In genomic region chr4:158833602-158834001, GRCh38 we compare ENCODE assay signal across 18 cellular contexts.
DNase-seq lines count a peak whose midpoint lies in the region; ATAC-seq, FAIRE-seq and TF ChIP-seq lines count a peak whose summit lies in the region.
"Had no signal": no experiment of that assay in that cellular context is flagged by ENCODE, and none has a peak within 500 bp of the region (broad histone marks: within the 10 kb centered on the region; RNA-seq: fewer than 3 reads in every experiment).

No MANE protein-coding gene starts in this region.

- intact Hi-C loops in right lobe of liver (cut with DNase I): no loop called here
- intact Hi-C loops in HepG2 (cut with micrococcal nuclease; ENCODE audit: unreplicated experiment): no loop called here

- 33% methylated on average over 3 of the region's 5 CpGs for WGBS in right lobe of liver (ENCODE audit: insufficient coverage, low coverage, low lambda C conversion rate, missing lambda C conversion rate)
- WGBS in HepG2 (ENCODE audit: low lambda C conversion rate): 57% methylated on average over 5 of the region's 5 CpGs

- no peak for TF ChIP-seq CTCF in right lobe of liver (IDR thresholded peaks at IDR 0.05)
- no peak for TF ChIP-seq CTCF in HepG2 (CRISPR knock-in tag; IDR thresholded peaks at IDR 0.05)
- no peak for TF ChIP-seq CTCF in mesothelial cell of epicardium (IDR thresholded peaks at IDR 0.05; ENCODE audit: unreplicated experiment)

- BruUV-seq in HepG2 (replicated peaks; lab: Mats Ljungman, UMichigan): no TSS peak

- in situ Hi-C loops in HepG2 (cut with HindIII; ENCODE audit: extremely low pct_ligation_motif_present, low pct_unique_long_range_greater_than_20kb): no loop called here

- no peak for FAIRE-seq in HepG2 (lab: Jason Lieb, UNC)
- FAIRE-seq: GM12892, GM19239 had no signal

- no peaks in the 10 kb centered on the region for H3K4me1 Mint-ChIP-seq in activated CD4-positive, alpha-beta T cell treated with anti-CD3 and anti-CD28 coated beads, Interleukin-2, amount 10 ng/mL, durations not matched to agents 7 days and 5 days
- peaks cover 5% of the 10 kb centered on the region for H3K4me1 Mint-ChIP-seq in mesothelial cell of epicardium
- H3K4me1 Mint-ChIP-seq: CD8-positive, alpha-beta memory T cell had no signal

- POLR2A ChIA-PET in activated CD4-positive, alpha-beta T cell treated with anti-CD3 and anti-CD28 coated beads, Interleukin-2, amount 10 ng/mL, durations not matched to agents 7 days and 5 days (lab: Charles Lee): no interaction called here
- POLR2A ChIA-PET in HepG2 (lab: Yijun Ruan, JAX): no interaction called here

- H3K36me3 Mint-ChIP-seq in activated CD4-positive, alpha-beta T cell treated with anti-CD3 and anti-CD28 coated beads, Interleukin-2, amount 10 ng/mL, durations not matched to agents 7 days and 5 days (ENCODE audit: low read depth): peaks cover 41% of the 10 kb centered on the region
- H3K36me3 Mint-ChIP-seq in mesothelial cell of epicardium: peaks cover 39% of the 10 kb centered on the region

- H3K27me3 ChIP-seq in right lobe of liver (no peaks in the 10 kb centered on the region), HepG2 (ENCODE audit: control insufficient read depth in 1 of 2, insufficient read depth in 2 of 2, low read length in 2 of 2) (no peaks in the 10 kb centered on the region)
- H3K27me3 ChIP-seq: BLaER1 had no signal

- CTCF ChIA-PET in activated CD4-positive, alpha-beta T cell treated with anti-CD3 and anti-CD28 coated beads, Interleukin-2, amount 10 ng/mL, durations not matched to agents 7 days and 5 days (lab: Charles Lee): interaction anchor here (0.6 kb wide), 1 partner anchor 607 kb away, joined by 3 read pairs; no protein-coding TSS in a partner anchor
- CTCF ChIA-PET in HepG2 (lab: Yijun Ruan, JAX; ENCODE audit: low intra/inter-chr PET ratio, low total read pairs): no interaction called here

- no peaks in the 10 kb centered on the region for H3K27me3 Mint-ChIP-seq in activated CD4-positive, alpha-beta T cell treated with anti-CD3 and anti-CD28 coated beads, Interleukin-2, amount 10 ng/mL, durations not matched to agents 7 days and 5 days
- no peaks in the 10 kb centered on the region for H3K27me3 Mint-ChIP-seq in mesothelial cell of epicardium (ENCODE audit: low read depth)

- DNase-seq in activated CD4-positive, alpha-beta T cell treated with anti-CD3 and anti-CD28 coated beads, Interleukin-2, amount 10 ng/mL, durations not matched to agents 7 days and 5 days: no peak
- no peak for DNase-seq in activated CD4-positive, alpha-beta T cell treated with anti-CD3 and anti-CD28 coated beads, Interleukin-2, amount 50 U/mL, for 48 hours
- no peak for DNase-seq in right lobe of liver
- DNase-seq in HepG2 (ENCODE audit: low spot score): no peak
- DNase-seq in mesothelial cell of epicardium (ENCODE audit: low spot score in 2 of 2, unreplicated experiment in 2 of 2): no peak
- no peak for DNase-seq in NCI-H446 treated with DMSO at 0.1 percent for 48 hours (lab: John Stamatoyannopoulos, UW)
- no peak for DNase-seq in SW 1271 (lab: John Stamatoyannopoulos, UW)
- DNase-seq: 8988T; AML-193; Caco-2; CD8-positive, alpha-beta memory T cell; DND-41; GDM1; HCEC 1CT had no signal

- no peaks in the 10 kb centered on the region for H4K20me1 ChIP-seq in HepG2 (ENCODE audit: insufficient read depth, low read length)
- H4K20me1 ChIP-seq: BLaER1 had no signal

- H3K4me3 Mint-ChIP-seq in activated CD4-positive, alpha-beta T cell treated with anti-CD3 and anti-CD28 coated beads, Interleukin-2, amount 10 ng/mL, durations not matched to agents 7 days and 5 days: no peak overlapping the region
- no peak overlapping the region for H3K4me3 Mint-ChIP-seq in mesothelial cell of epicardium
- H3K4me3 Mint-ChIP-seq: CD8-positive, alpha-beta memory T cell had no signal

- H3K36me3 ChIP-seq in right lobe of liver (peaks cover 0 to 21% (median 7%) of the 10 kb centered on the region in 4 donors), HepG2 (replicated peaks in 1 of 2; ENCODE audit: control insufficient read depth in 1 of 2, insufficient read depth in 2 of 2, low read length in 2 of 2) (peaks cover 10 to 47% of the 10 kb centered on the region in 2 experiments)

- H3K9me3 ChIP-seq in right lobe of liver (no peaks in the 10 kb centered on the region), HepG2 (ENCODE audit: low read length) (no peaks in the 10 kb centered on the region)
- H3K9me3 ChIP-seq: BLaER1, Caco-2 had no signal

- no peak overlapping the region for H3K4me2 ChIP-seq in HepG2 (ENCODE audit: low read depth, low read length)
- H3K4me2 ChIP-seq: BLaER1 had no signal

- H3K79me2 ChIP-seq in HepG2 (ENCODE audit: insufficient read depth, low read length): peaks cover 10% of the 10 kb centered on the region

- ATAC-seq in right lobe of liver (peak in 3 of 4 donors; percentile 15 to 60 (median 37)), HepG2 (no peak), GM19467 (IDR thresholded peaks at IDR 0.05; ENCODE audit: unreplicated experiment) (no peak)

- peak overlapping the region; percentile 7 for H3K27ac Mint-ChIP-seq in activated CD4-positive, alpha-beta T cell treated with anti-CD3 and anti-CD28 coated beads, Interleukin-2, amount 10 ng/mL, durations not matched to agents 7 days and 5 days
- peak overlapping the region; percentile 64 for H3K27ac Mint-ChIP-seq in mesothelial cell of epicardium

- H3K9ac ChIP-seq in HepG2 (ENCODE audit: insufficient read depth, low read depth, low read length): no peak overlapping the region
- H3K9ac ChIP-seq: BLaER1 had no signal

- no peak overlapping the region for H3K27ac ChIP-seq in right lobe of liver
- H3K27ac ChIP-seq in HepG2 (ENCODE audit: extremely low read length, insufficient read depth, low read length): no peak overlapping the region
- H3K27ac ChIP-seq: BLaER1 had no signal

- H3K4me1 ChIP-seq in right lobe of liver (no peaks in the 10 kb centered on the region), HepG2 (ENCODE audit: insufficient read depth, low read length) (peaks cover 52% of the 10 kb centered on the region)
- H3K4me1 ChIP-seq: BLaER1 had no signal

- H3K9me3 Mint-ChIP-seq in activated CD4-positive, alpha-beta T cell treated with anti-CD3 and anti-CD28 coated beads, Interleukin-2, amount 10 ng/mL, durations not matched to agents 7 days and 5 days: no peaks in the 10 kb centered on the region
- no peaks in the 10 kb centered on the region for H3K9me3 Mint-ChIP-seq in mesothelial cell of epicardium
- H3K9me3 Mint-ChIP-seq: CD8-positive, alpha-beta memory T cell had no signal

- TF ChIP-seq POLR2A in right lobe of liver (IDR thresholded peaks at IDR 0.05) (no peak), HepG2 (IDR thresholded peaks at IDR 0.05; ENCODE audit: insufficient read depth in 1 of 2, low read depth in 2 of 2, low read length in 2 of 2) (no peak)

- TF ChIP-seq RAD21 in HepG2 (CRISPR knock-in tag; IDR thresholded peaks at IDR 0.05): no peak

- no peak overlapping the region for H2AFZ ChIP-seq in HepG2 (ENCODE audit: low read length)

- H3K4me3 ChIP-seq in right lobe of liver (no peak overlapping the region), HepG2 (replicated peaks in 1 of 3; ENCODE audit: insufficient read depth in 1 of 3, low read depth in 2 of 3, low read length in 3 of 3) (no peak overlapping the region)
- H3K4me3 ChIP-seq: BLaER1 had no signal

- TF ChIP-seq EP300 in HepG2 (IDR thresholded peaks at IDR 0.05; ENCODE audit: low read depth in 2 of 2, low read length in 2 of 2) (0 out of 4 replicates have a peak, but pooled peaks of 1 of the 2 experiments have one; percentile 5), HepG2 (CRISPR knock-in tag; IDR thresholded peaks at IDR 0.05; ENCODE audit: borderline replicate concordance) (no peak)

TF ChIP-seq in HepG2, 621 proteins besides CTCF, POLR2A, EP300 and RAD21:
- TF ChIP-seq SAP130 (CRISPR knock-in tag; IDR thresholded peaks at IDR 0.05; ENCODE audit: low read depth): no peak
- no peak for TF ChIP-seq ZBTB8A (CRISPR knock-in tag; IDR thresholded peaks at IDR 0.05; ENCODE audit: borderline replicate concordance, low read depth)
- no peak for TF ChIP-seq HNRNPL (IDR thresholded peaks at IDR 0.05; ENCODE audit: low read depth, low read length)
- TF ChIP-seq POGZ (CRISPR knock-in tag; IDR thresholded peaks at IDR 0.05): no peak
- no peak for TF ChIP-seq KLF16 (CRISPR knock-in tag; IDR thresholded peaks at IDR 0.05)

Comparison
In these comparisons a context has a peak if more than half of its experiments do, and no peak if none do; other contexts are left out.
1. ATAC-seq: peak in right lobe of liver (3 of 4); none in HepG2 (single experiment) and GM19467 (single experiment).